8 cellular contexts compared by ENCODE assay signal in the genomic region with DNA sequence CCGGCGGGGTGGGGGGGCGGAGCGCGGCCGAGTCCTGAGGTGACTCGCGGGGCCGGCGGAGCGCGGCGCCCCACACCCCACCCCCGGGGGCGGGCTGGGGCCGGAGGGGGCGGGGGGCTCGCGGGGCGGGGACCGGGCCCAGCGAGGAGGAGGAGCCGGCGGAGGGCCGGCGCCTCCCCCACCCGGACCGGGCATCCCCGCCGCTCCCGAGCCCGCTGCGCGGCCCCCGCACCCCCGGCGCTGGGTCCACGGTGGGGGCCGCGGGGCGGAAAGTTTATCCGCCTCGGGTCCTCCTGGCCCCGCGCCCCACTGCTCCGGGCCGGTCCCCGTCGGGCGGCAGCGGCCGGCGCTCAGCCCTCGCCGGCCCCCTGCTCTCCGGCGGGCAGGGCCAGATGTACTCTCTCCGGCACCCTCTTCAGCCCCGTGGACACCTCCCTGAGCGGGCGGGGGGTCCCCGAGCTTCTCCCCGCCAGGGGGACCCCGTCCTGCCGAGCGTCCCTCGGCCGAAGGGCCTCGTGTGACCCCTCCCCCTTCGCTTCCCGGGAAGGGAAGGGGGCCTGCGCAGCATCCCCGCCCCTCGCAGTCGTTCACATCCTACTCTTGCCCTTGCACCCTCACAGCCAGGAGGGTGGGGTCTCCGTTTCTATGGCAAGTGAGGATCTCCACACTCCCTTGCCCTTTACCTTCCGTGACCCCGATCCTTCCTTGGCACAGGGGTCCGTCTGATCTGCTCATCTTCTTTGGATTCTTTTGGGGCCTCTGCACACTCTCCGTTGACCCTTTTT. TPM values are rescaled to one million over a fixed set of nuclear protein-coding genes. Genes with fewer than 3 reads are reported as not detected.
DNase-seq lines count a peak whose midpoint lies in the region; ATAC-seq and TF ChIP-seq lines count a peak whose summit lies in the region.

No MANE protein-coding gene starts in this region.

- peak overlapping the region; percentile 49 for H3K4me3 ChIP-seq in CD8-positive, alpha-beta memory T cell (ENCODE audit: low read length)
- H3K4me3 ChIP-seq in HFF-Myc (replicated peaks; ENCODE audit: low read depth, low read length) = peak overlapping the region; percentile 68

- no peaks in the 10 kb centered on the region for H3K36me3 ChIP-seq in CD8-positive, alpha-beta memory T cell (ENCODE audit: insufficient read depth, low read length)

- H3K4me3 Mint-ChIP-seq in CD8-positive, alpha-beta memory T cell = peak overlapping the region; percentile 90 to 98 (median 96)
- H3K4me3 Mint-ChIP-seq in T-cell (peak overlapping the region; percentile 92 to 98 (median 94)), MCF 10A (ENCODE audit: unreplicated experiment) (peak overlapping the region; percentile 86)

- ATAC-seq in T-cell (replicated peaks in 1 of 4) (no peak), HG03469 (IDR thresholded peaks at IDR 0.05; ENCODE audit: unreplicated experiment) (no peak)

- no peaks in the 10 kb centered on the region for H3K9me3 Mint-ChIP-seq in CD8-positive, alpha-beta memory T cell
- H3K9me3 Mint-ChIP-seq in T-cell = no peaks in the 10 kb centered on the region
- H3K9me3 Mint-ChIP-seq in MCF 10A (ENCODE audit: unreplicated experiment) = no peaks in the 10 kb centered on the region

- H3K4me1 Mint-ChIP-seq in CD8-positive, alpha-beta memory T cell = peaks cover 42 to 53% (median 52%) of the 10 kb centered on the region in 3 donors
- H3K4me1 Mint-ChIP-seq in T-cell (peaks cover 41 to 50% (median 45%) of the 10 kb centered on the region in 3 donors), MCF 10A (ENCODE audit: insufficient read depth, unreplicated experiment) (peaks cover 30% of the 10 kb centered on the region)

- CTCF ChIA-PET in CD8-positive, alpha-beta memory T cell (lab: Charles Lee) = no interaction called here
- CTCF ChIA-PET in T-cell (lab: Charles Lee) = interaction anchor here in 1 of 2 donors (1.2 kb wide), 1 partner anchor 42 kb away, joined by 3 read pairs; no protein-coding TSS in a partner anchor
- CTCF ChIA-PET in MCF 10A (lab: Yijun Ruan, JAX) = no interaction called here

- peaks cover 37% of the 10 kb centered on the region for H3K4me1 ChIP-seq in CD8-positive, alpha-beta memory T cell (ENCODE audit: insufficient read depth, low read length)

- no peaks in the 10 kb centered on the region for H3K27me3 ChIP-seq in CD8-positive, alpha-beta memory T cell (ENCODE audit: insufficient read depth, low read length, poor library complexity, severe bottlenecking)

- POLR2A ChIA-PET in CD8-positive, alpha-beta memory T cell (lab: Charles Lee) = interaction anchor here (1.2 to 1.8 kb wide), 2 partner anchors 20 to 206 kb away, joined by 3 to 6 read pairs; a partner anchor contains a TSS
- POLR2A ChIA-PET in T-cell (lab: Charles Lee) = no interaction called here
- POLR2A ChIA-PET in MCF 10A (lab: Yijun Ruan, JAX) = interaction anchor here (0.8 to 4.8 kb wide), 15 partner anchors 10 to 183 kb away, joined by 3 to 56 read pairs (median 19); a partner anchor contains a TSS

- intact Hi-C loops in MCF 10A (cut with micrococcal nuclease) = no loop called here

- H3K27ac Mint-ChIP-seq in CD8-positive, alpha-beta memory T cell = peak overlapping the region; percentile 87 to 100 (median 97)
- H3K27ac Mint-ChIP-seq in T-cell (peak overlapping the region; percentile 93 to 95), MCF 10A (ENCODE audit: low read depth, unreplicated experiment) (peak overlapping the region; percentile 94)

- H3K27ac ChIP-seq in CD8-positive, alpha-beta memory T cell (ENCODE audit: low read depth, low read length) = peak overlapping the region; percentile 56

- TF ChIP-seq CTCF in HFF-Myc (IDR thresholded peaks at IDR 0.05; ENCODE audit: low read depth, low read length, missing control alignments) = peak; percentile 5
- TF ChIP-seq CTCF in MCF 10A (IDR thresholded peaks at IDR 0.05; ENCODE audit: unreplicated experiment) = no peak

- H3K9me3 ChIP-seq in CD8-positive, alpha-beta memory T cell (ENCODE audit: low read length) = no peaks in the 10 kb centered on the region

- no peaks in the 10 kb centered on the region for H3K27me3 Mint-ChIP-seq in CD8-positive, alpha-beta memory T cell
- no peaks in the 10 kb centered on the region for H3K27me3 Mint-ChIP-seq in T-cell
- H3K27me3 Mint-ChIP-seq in MCF 10A (ENCODE audit: insufficient read depth, unreplicated experiment) = no peaks in the 10 kb centered on the region

- BruUV-seq in MCF 10A (replicated peaks; lab: Mats Ljungman, UMichigan) = no TSS peak

- peak; percentile 23 to 53 (median 44) for DNase-seq in CD8-positive, alpha-beta memory T cell
- no peak for DNase-seq in HFF-Myc (ENCODE audit: extremely low read depth, low read depth)
- DNase-seq in T-cell = peak in 23 of 34 experiments; percentile 1 to 29 (median 14)
- DNase-seq in MCF 10A (ENCODE audit: unreplicated experiment) = peak; percentile 22
- DNase-seq in iPS-NIHi11 (ENCODE audit: low spot score) = peak; percentile 80
- peak; percentile 45 for DNase-seq in stimulated activated CD4-positive, alpha-beta T cell treated with anti-CD3 and anti-CD28 coated beads, Interleukin-12 subunit alpha, Interleukin-12 subunit beta, amount 100 ng/mL, for 4 hours
- DNase-seq in epidermal melanocyte (ENCODE audit: insufficient read length, low spot score) = no peak

- H3K36me3 Mint-ChIP-seq in CD8-positive, alpha-beta memory T cell = peaks cover 0 to 11% (median 0%) of the 10 kb centered on the region in 3 donors
- H3K36me3 Mint-ChIP-seq in T-cell (peaks cover 12% of the 10 kb centered on the region), MCF 10A (ENCODE audit: insufficient read depth, unreplicated experiment) (peaks cover 7% of the 10 kb centered on the region)

RNA-seq across cellular contexts. Expression of a gene that starts 0.7 kb away (rescaled TPM):
- total RNA-seq in CD8-positive, alpha-beta memory T cell = 10 to 100 TPM; 60.2 to 61.7 TPM
- polyA plus RNA-seq in CD8-positive, alpha-beta memory T cell = 79.0 TPM
- total RNA-seq in T-cell (10 to 100 TPM; 29.7 to 37.4 (median 34.6) TPM), MCF 10A (2022) (74.1 and 95.8 TPM in 2 replicates)

Comparison
In these comparisons a context has a peak if more than half of its experiments do, and no peak if none do; other contexts are left out.
1. DNase-seq: peak in CD8-positive, alpha-beta memory T cell (5 of 5), T-cell (23 of 34), MCF 10A (single experiment), iPS-NIHi11 (single experiment) and stimulated activated CD4-positive, alpha-beta T cell treated with anti-CD3 and anti-CD28 coated beads, Interleukin-12 subunit alpha, Interleukin-12 subunit beta, amount 100 ng/mL, for 4 hours (single experiment); none in HFF-Myc (single experiment) and epidermal melanocyte (single experiment).
2. POLR2A ChIA-PET loops: an anchor here in CD8-positive, alpha-beta memory T cell (1.2 to 1.8 kb wide) and MCF 10A (0.8 to 4.8 kb wide); none called in T-cell.
3. Peak in every context shown above with its lines, with median percentiles within 50 percentile points of each other: H3K27ac Mint-ChIP-seq and H3K4me3 Mint-ChIP-seq.